Comparison of ENCODE assay signal across 8 cellular contexts in genomic region chrX:109485470-109486340, GRCh38. TPM values are rescaled to one million over a fixed set of nuclear protein-coding genes. Genes with fewer than 3 reads are reported as not detected.
DNase-seq lines count a peak whose midpoint lies in the region; ATAC-seq and TF ChIP-seq lines count a peak whose summit lies in the region.

No MANE protein-coding gene starts in this region.

- H2AFZ ChIP-seq in MM.1S (ENCODE audit: low read length): no peak overlapping the region

- TF ChIP-seq CTCF in MM.1S (IDR thresholded peaks at IDR 0.05; ENCODE audit: low read length): peak; percentile 96

- no peaks in the 10 kb centered on the region for H4K20me1 ChIP-seq in MM.1S (ENCODE audit: insufficient read depth, low read length)

- no peaks in the 10 kb centered on the region for H3K36me3 ChIP-seq in MM.1S (replicated peaks; ENCODE audit: insufficient read depth, low read length)

- H3K4me1 Mint-ChIP-seq in activated naive CD8-positive, alpha-beta T cell treated with anti-CD3 and anti-CD28 coated beads for 36 hours: no peaks in the 10 kb centered on the region

- DNase-seq in COR-L47 (lab: John Stamatoyannopoulos, UW): peak; percentile 21
- DNase-seq in MM.1S: peak; percentile 73
- peak; percentile 62 for DNase-seq in SK-N-DZ (ENCODE audit: low spot score)
- DNase-seq in activated naive CD8-positive, alpha-beta T cell treated with anti-CD3 and anti-CD28 coated beads for 36 hours: peak; percentile 21
- DNase-seq in Right ventricle myocardium superior: peak; percentile 43
- peak; percentile 26 for DNase-seq in pulmonary artery endothelial cell (ENCODE audit: low read depth, low spot score)

- intact Hi-C loops in Right ventricle myocardium superior (cut with DNase I): loop anchor here (5.0 to 10.0 kb wide), 2 partner anchors 147 to 399 kb away; no protein-coding TSS in a partner anchor

- H3K27ac ChIP-seq in MM.1S (ENCODE audit: low read length): no peak overlapping the region

- H3K27me3 Mint-ChIP-seq in activated naive CD8-positive, alpha-beta T cell treated with anti-CD3 and anti-CD28 coated beads for 36 hours: peaks cover 4% of the 10 kb centered on the region

- no peaks in the 10 kb centered on the region for H3K79me2 ChIP-seq in MM.1S (ENCODE audit: low read length)

- peak; percentile 50 for ATAC-seq in GM19468 (IDR thresholded peaks at IDR 0.05; ENCODE audit: extremely low read depth, unreplicated experiment)
- no peak for ATAC-seq in Right ventricle myocardium superior (ENCODE audit: poor library complexity)
- ATAC-seq in GM21528 (IDR thresholded peaks at IDR 0.05; ENCODE audit: low FRiP score, unreplicated experiment): no peak

- no peaks in the 10 kb centered on the region for H3K9me3 ChIP-seq in MM.1S (replicated peaks; ENCODE audit: insufficient read depth, low read length)

- peaks cover 4% of the 10 kb centered on the region; the same call in 1 of the 2 replicates for H3K4me1 ChIP-seq in MM.1S (ENCODE audit: low read length)

- no peaks in the 10 kb centered on the region for H3K9me3 Mint-ChIP-seq in activated naive CD8-positive, alpha-beta T cell treated with anti-CD3 and anti-CD28 coated beads for 36 hours

- no peaks in the 10 kb centered on the region for H3F3A ChIP-seq in MM.1S (ENCODE audit: insufficient read depth, low read length)

- no peaks in the 10 kb centered on the region for H3K9me2 ChIP-seq in MM.1S (replicated peaks; ENCODE audit: insufficient read depth, low read length)

- no peak overlapping the region for H3K4me3 ChIP-seq in MM.1S (ENCODE audit: low read length)

- H3K9ac ChIP-seq in MM.1S (ENCODE audit: low read length): no peak overlapping the region

- H3K4me2 ChIP-seq in MM.1S (ENCODE audit: low read depth, low read length): no peak overlapping the region

- no peaks in the 10 kb centered on the region for H3K27me3 ChIP-seq in MM.1S (replicated peaks; ENCODE audit: insufficient read depth, low read length)

- H3K27ac Mint-ChIP-seq in activated naive CD8-positive, alpha-beta T cell treated with anti-CD3 and anti-CD28 coated beads for 36 hours: no peak overlapping the region

- H3K4me3 Mint-ChIP-seq in activated naive CD8-positive, alpha-beta T cell treated with anti-CD3 and anti-CD28 coated beads for 36 hours: no peak overlapping the region

- no peaks in the 10 kb centered on the region for H3K36me3 Mint-ChIP-seq in activated naive CD8-positive, alpha-beta T cell treated with anti-CD3 and anti-CD28 coated beads for 36 hours

RNA-seq across cellular contexts. Expression of gene GUCY2F, which starts 3.8 kb away (rescaled TPM):
- polyA plus RNA-seq in SK-N-DZ (2014; cell fraction: cytosol; rRNA removed): not detected in 2 replicates
- not detected in 2 replicates for polyA plus RNA-seq in SK-N-DZ (2014; cell fraction: nucleus; rRNA removed)
- total RNA-seq in activated naive CD8-positive, alpha-beta T cell treated with anti-CD3 and anti-CD28 coated beads for 36 hours: not detected
- total RNA-seq in Right ventricle myocardium superior: not detected
- under 0.01 TPM in 1 of 2 replicates, not detected in the other for total RNA-seq in pulmonary artery endothelial cell

RNA-seq across cellular contexts. Expression of gene NXT2, which starts 50.9 kb away (rescaled TPM):
- 12.3 and 12.6 TPM in 2 replicates for polyA plus RNA-seq in SK-N-DZ (2014; cell fraction: cytosol; rRNA removed)
- 4.2 and 7.1 TPM in 2 replicates for polyA plus RNA-seq in SK-N-DZ (2014; cell fraction: nucleus; rRNA removed)
- total RNA-seq in activated naive CD8-positive, alpha-beta T cell treated with anti-CD3 and anti-CD28 coated beads for 36 hours: 10 to 100 TPM; 12.4 to 13.4 TPM
- total RNA-seq in Right ventricle myocardium superior (1.5 TPM), pulmonary artery endothelial cell (6.4 and 6.5 TPM in 2 replicates)

Comparison
In these comparisons a context has a peak if more than half of its experiments do, and no peak if none do; other contexts are left out.
1. DNase-seq: peak in every context shown above with its lines; median percentile 73 in MM.1S; 62 in SK-N-DZ; 43 in Right ventricle myocardium superior; 26 in pulmonary artery endothelial cell; 21 in COR-L47; 21 in activated naive CD8-positive, alpha-beta T cell treated with anti-CD3 and anti-CD28 coated beads for 36 hours.